26 cellular contexts compared by ENCODE assay signal in genomic region chr11:82771781-82772180, GRCh38. TPM values are rescaled to one million over a fixed set of nuclear protein-coding genes. Genes with fewer than 3 reads are reported as not detected.
"Had no signal": no experiment of that assay in that cellular context is flagged by ENCODE, and none has a peak within 500 bp of the region (broad histone marks: within the 10 kb centered on the region; RNA-seq: fewer than 3 reads in every experiment).

No MANE protein-coding gene starts in this region.

- H2AFZ ChIP-seq: hepatocyte had no signal

- ATAC-seq: effector memory CD8-positive, alpha-beta T cell; esophagus mucosa; gastroesophageal sphincter; heart left ventricle; left ventricle myocardium superior; lower lobe of right lung; natural killer cell; psoas muscle; right cardiac atrium; stimulated activated memory B cell treated with anti-CD40 and anti-IgM and Interleukin-4, amounts not matched to agents 10 μg/mL and 1 μg/mL and 100 μg/mL, for 72 hours; stimulated activated naive CD8-positive, alpha-beta T cell treated with anti-CD3 and anti-CD28 coated beads, Interleukin-15, Interleukin-2, amounts not matched to agents 100 U/mL and 50 U/mL, for 24 hours had no signal

- H3K79me2 ChIP-seq: hepatocyte had no signal

- H3K9me3 ChIP-seq: ovary had no signal

- DNase-seq: cortex of kidney; effector memory CD8-positive, alpha-beta T cell; foreskin fibroblast; heart left ventricle; left ventricle myocardium superior; lower lobe of right lung; natural killer cell; occipital lobe; ovary; posterior cingulate gyrus; psoas muscle; right cardiac atrium; spleen; stimulated activated CD4-positive, alpha-beta T cell treated with anti-CD3 and anti-CD28 coated beads, Interleukin-4, amount 100 ng/mL, for 4 hours; stimulated activated naive CD8-positive, alpha-beta T cell treated with anti-CD3 and anti-CD28 coated beads, Interleukin-15, Interleukin-2, amounts not matched to agents 100 U/mL and 50 U/mL, for 24 hours; substantia nigra; uterus had no signal

- H3K4me3 ChIP-seq: gastroesophageal sphincter, heart left ventricle, hepatocyte, lower lobe of right lung, ovary, psoas muscle, skin epidermis, spleen, thoracic aorta, tibial nerve, upper lobe of left lung, uterus had no signal

- H3K27me3 ChIP-seq: gastroesophageal sphincter, heart left ventricle, hepatocyte, ovary, spleen, tibial nerve, upper lobe of left lung, uterus had no signal

- H3K4me1 ChIP-seq: gastroesophageal sphincter, heart left ventricle, lower lobe of right lung, psoas muscle, spleen, tibial nerve, upper lobe of left lung, uterus had no signal

- H3K27ac ChIP-seq: gastroesophageal sphincter, heart left ventricle, hepatocyte, lower lobe of right lung, ovary, psoas muscle, skin epidermis, spleen, thoracic aorta, tibial nerve, upper lobe of left lung, uterus had no signal

- H3K4me2 ChIP-seq: hepatocyte had no signal

- H3K36me3 ChIP-seq: gastroesophageal sphincter, heart left ventricle, lower lobe of right lung, ovary, spleen, thoracic aorta, tibial nerve, upper lobe of left lung, uterus had no signal

RNA-seq across cellular contexts. Expression of gene FAM181B, which starts 38.1 kb away (rescaled TPM):
- total RNA-seq: dermis microvascular lymphatic vessel endothelial cell, natural killer cell had no signal
